In the genomic region with DNA sequence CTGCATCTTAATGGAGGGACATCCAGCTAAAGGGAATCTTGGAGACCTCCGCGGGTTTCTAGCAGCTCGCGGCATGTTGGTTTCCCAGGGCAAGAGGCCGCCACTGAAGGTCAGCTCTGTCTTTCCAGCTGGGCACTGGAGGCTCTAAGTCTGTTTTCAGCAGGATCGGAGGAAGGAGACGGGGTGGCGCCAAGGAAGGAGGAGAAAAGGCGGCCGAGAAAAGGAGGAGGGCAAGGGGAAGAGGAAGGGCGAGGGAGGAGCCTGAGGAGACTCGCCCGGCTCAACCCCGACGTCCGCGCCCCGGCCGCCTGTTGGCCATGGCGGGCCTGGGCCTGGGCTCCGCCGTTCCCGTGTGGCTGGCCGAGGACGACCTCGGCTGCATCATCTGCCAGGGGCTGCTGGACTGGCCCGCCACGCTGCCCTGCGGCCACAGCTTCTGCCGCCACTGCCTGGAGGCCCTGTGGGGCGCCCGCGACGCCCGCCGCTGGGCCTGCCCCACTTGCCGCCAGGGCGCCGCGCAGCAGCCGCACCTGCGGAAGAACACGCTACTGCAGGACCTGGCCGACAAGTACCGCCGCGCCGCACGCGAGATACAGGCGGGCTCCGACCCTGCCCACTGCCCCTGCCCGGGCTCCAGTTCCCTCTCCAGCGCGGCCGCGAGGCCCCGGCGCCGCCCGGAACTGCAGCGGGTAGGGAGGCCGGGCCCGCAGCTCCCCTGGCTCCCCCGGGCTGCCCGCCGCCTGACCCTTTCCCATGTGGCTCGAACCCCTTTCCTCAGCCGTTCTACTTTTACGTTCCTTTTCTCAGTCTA, we compare ENCODE assay signal across 1 cellular context.
TF ChIP-seq lines count a peak whose summit lies in the region.

A gene with protein sequence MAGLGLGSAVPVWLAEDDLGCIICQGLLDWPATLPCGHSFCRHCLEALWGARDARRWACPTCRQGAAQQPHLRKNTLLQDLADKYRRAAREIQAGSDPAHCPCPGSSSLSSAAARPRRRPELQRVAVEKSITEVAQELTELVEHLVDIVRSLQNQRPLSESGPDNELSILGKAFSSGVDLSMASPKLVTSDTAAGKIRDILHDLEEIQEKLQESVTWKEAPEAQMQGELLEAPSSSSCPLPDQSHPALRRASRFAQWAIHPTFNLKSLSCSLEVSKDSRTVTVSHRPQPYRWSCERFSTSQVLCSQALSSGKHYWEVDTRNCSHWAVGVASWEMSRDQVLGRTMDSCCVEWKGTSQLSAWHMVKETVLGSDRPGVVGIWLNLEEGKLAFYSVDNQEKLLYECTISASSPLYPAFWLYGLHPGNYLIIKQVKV (plus strand): TSS at position 283 of the 811 bp plus-strand sequence. CDS start 35 bp downstream, at position 318.

TF ChIP-seq in A549, 52 proteins besides CTCF, POLR2A, EP300 and RAD21 (continued from another document):
- TF ChIP-seq TP53 (CRISPR knock-in tag; IDR thresholded peaks at IDR 0.05) (peak; percentile 71; the same call in 1 of the 2 replicates), NR3C1 (IDR thresholded peaks at IDR 0.05) (no peak), EHF (CRISPR knock-in tag; IDR thresholded peaks at IDR 0.05) (peak; percentile 62; the same call in 1 of the 2 replicates), SMC3 (IDR thresholded peaks at IDR 0.05) (peak; percentile 6; the same call in 2 of the 3 replicates), KDM1A (IDR thresholded peaks at IDR 0.05; ENCODE audit: low read depth) (peak; percentile 44; the same call in 1 of the 2 replicates), POLR2AphosphoS2 (conservative IDR thresholded peaks at IDR 0.05; ENCODE audit: low read length) (no peak), HOXA7 (CRISPR knock-in tag; IDR thresholded peaks at IDR 0.05) (no peak), FOSL2 (IDR thresholded peaks at IDR 0.05) (no peak), FOSL2 (CRISPR knock-in tag; IDR thresholded peaks at IDR 0.05) (no peak; the same call in 1 of the 2 replicates), RARB (CRISPR knock-in tag; IDR thresholded peaks at IDR 0.05) (no peak), MAFK (IDR thresholded peaks at IDR 0.05; ENCODE audit: partially characterized antibody) (no peak), ZC3H11A (IDR thresholded peaks at IDR 0.05) (no peak), RNF2 (IDR thresholded peaks at IDR 0.05; ENCODE audit: borderline replicate concordance, low read depth) (no peak), ZNF302 (CRISPR knock-in tag; IDR thresholded peaks at IDR 0.05) (no peak), KDM5A (IDR thresholded peaks at IDR 0.05) (no peak), PHF8 (IDR thresholded peaks at IDR 0.05; ENCODE audit: borderline replicate concordance, low read depth) (peak; percentile 100), FOXS1 (CRISPR knock-in tag; IDR thresholded peaks at IDR 0.05) (no peak), NFE2L2 (conservative IDR thresholded peaks at IDR 0.05; ENCODE audit: low read length) (no peak), FOSB (CRISPR knock-in tag; IDR thresholded peaks at IDR 0.05) (no peak), HOXB13 (CRISPR knock-in tag; IDR thresholded peaks at IDR 0.05; ENCODE audit: low read depth) (peak; percentile 84)
- TF ChIP-seq, protein P1, sequence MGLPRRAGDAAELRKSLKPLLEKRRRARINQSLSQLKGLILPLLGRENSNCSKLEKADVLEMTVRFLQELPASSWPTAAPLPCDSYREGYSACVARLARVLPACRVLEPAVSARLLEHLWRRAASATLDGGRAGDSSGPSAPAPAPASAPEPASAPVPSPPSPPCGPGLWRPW (IDR thresholded peaks at IDR 0.05): no peak
- TF ChIP-seq, protein P2, sequence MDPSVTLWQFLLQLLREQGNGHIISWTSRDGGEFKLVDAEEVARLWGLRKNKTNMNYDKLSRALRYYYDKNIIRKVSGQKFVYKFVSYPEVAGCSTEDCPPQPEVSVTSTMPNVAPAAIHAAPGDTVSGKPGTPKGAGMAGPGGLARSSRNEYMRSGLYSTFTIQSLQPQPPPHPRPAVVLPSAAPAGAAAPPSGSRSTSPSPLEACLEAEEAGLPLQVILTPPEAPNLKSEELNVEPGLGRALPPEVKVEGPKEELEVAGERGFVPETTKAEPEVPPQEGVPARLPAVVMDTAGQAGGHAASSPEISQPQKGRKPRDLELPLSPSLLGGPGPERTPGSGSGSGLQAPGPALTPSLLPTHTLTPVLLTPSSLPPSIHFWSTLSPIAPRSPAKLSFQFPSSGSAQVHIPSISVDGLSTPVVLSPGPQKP (IDR thresholded peaks at IDR 0.05; ENCODE audit: low read depth, low read length): no peak
- TF ChIP-seq, protein P3, sequence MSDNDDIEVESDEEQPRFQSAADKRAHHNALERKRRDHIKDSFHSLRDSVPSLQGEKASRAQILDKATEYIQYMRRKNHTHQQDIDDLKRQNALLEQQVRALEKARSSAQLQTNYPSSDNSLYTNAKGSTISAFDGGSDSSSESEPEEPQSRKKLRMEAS (IDR thresholded peaks at IDR 0.05): peak; percentile 88
- TF ChIP-seq, protein P4, sequence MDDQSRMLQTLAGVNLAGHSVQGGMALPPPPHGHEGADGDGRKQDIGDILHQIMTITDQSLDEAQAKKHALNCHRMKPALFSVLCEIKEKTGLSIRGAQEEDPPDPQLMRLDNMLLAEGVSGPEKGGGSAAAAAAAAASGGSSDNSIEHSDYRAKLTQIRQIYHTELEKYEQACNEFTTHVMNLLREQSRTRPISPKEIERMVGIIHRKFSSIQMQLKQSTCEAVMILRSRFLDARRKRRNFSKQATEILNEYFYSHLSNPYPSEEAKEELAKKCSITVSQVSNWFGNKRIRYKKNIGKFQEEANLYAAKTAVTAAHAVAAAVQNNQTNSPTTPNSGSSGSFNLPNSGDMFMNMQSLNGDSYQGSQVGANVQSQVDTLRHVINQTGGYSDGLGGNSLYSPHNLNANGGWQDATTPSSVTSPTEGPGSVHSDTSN (IDR thresholded peaks at IDR 0.05): peak; percentile 18
- TF ChIP-seq, protein P5, sequence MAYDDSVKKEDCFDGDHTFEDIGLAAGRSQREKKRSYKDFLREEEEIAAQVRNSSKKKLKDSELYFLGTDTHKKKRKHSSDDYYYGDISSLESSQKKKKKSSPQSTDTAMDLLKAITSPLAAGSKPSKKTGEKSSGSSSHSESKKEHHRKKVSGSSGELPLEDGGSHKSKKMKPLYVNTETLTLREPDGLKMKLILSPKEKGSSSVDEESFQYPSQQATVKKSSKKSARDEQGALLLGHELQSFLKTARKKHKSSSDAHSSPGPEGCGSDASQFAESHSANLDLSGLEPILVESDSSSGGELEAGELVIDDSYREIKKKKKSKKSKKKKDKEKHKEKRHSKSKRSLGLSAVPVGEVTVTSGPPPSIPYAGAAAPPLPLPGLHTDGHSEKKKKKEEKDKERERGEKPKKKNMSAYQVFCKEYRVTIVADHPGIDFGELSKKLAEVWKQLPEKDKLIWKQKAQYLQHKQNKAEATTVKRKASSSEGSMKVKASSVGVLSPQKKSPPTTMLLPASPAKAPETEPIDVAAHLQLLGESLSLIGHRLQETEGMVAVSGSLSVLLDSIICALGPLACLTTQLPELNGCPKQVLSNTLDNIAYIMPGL (CRISPR knock-in tag; IDR thresholded peaks at IDR 0.05; ENCODE audit: borderline replicate concordance): peak; percentile 97
